ENCODE assay signal across 1 cellular context in genomic region chr22:32909561-32910348, GRCh38.
TF ChIP-seq lines count a peak whose summit lies in the region.

No MANE protein-coding gene starts in this region.

TF ChIP-seq in IMR-90, 13 proteins besides CTCF, POLR2A, EP300 and RAD21 (continued from another document):
- no peak for TF ChIP-seq CHD1 (IDR thresholded peaks at IDR 0.05; ENCODE audit: low read depth, low read length)
- no peak for TF ChIP-seq MXI1 (IDR thresholded peaks at IDR 0.05; ENCODE audit: borderline replicate concordance, low read depth, low read length)
- TF ChIP-seq SMC3 (IDR thresholded peaks at IDR 0.05; ENCODE audit: low read depth, low read length): no peak
- no peak for TF ChIP-seq RCOR1 (IDR thresholded peaks at IDR 0.05; ENCODE audit: insufficient replicate concordance, low read length)
- no peak for TF ChIP-seq NFE2L2 (IDR thresholded peaks at IDR 0.05; ENCODE audit: low read depth, low read length)
